In genomic region chr3:13461169-13462124, GRCh38 we compare ENCODE assay signal across 8 cellular contexts. TPM values are rescaled to one million over a fixed set of nuclear protein-coding genes. Genes with fewer than 3 reads are reported as not detected.
DNase-seq lines count a peak whose midpoint lies in the region; ATAC-seq and TF ChIP-seq lines count a peak whose summit lies in the region.

No MANE protein-coding gene starts in this region.

- H3K27ac Mint-ChIP-seq in HFFc6, result no peak overlapping the region
- H3K27ac Mint-ChIP-seq in activated T-cell treated with anti-CD3 and anti-CD28 coated beads, Interleukin-2, amount 50 U/mL, for 72 hours, result no peak overlapping the region

- H3K9me3 ChIP-seq in DOHH2 (ENCODE audit: control insufficient read depth, insufficient read depth, low read length) (no peaks in the 10 kb centered on the region), Panc1 (ENCODE audit: control insufficient read depth, insufficient read depth, low read depth, low read length) (no peaks in the 10 kb centered on the region)

- H3K27ac ChIP-seq in DOHH2 (ENCODE audit: low read depth, low read length), result no peak overlapping the region
- H3K27ac ChIP-seq in Panc1 (ENCODE audit: low read length), result no peak overlapping the region

- BruUV-seq in Panc1 (replicated peaks; lab: Mats Ljungman, UMichigan), result no TSS peak

- H3F3A ChIP-seq in DOHH2 (ENCODE audit: control insufficient read depth, insufficient read depth), result no peaks in the 10 kb centered on the region

- H3K36me3 ChIP-seq in DOHH2 (ENCODE audit: control insufficient read depth, low read length), result no peaks in the 10 kb centered on the region
- H3K36me3 ChIP-seq in Panc1 (ENCODE audit: control insufficient read depth, insufficient read depth, low read length), result no peaks in the 10 kb centered on the region

- no peaks in the 10 kb centered on the region for H3K9me2 ChIP-seq in DOHH2 (replicated peaks; ENCODE audit: control insufficient read depth, low read length)

- H4K20me1 ChIP-seq in DOHH2 (ENCODE audit: control insufficient read depth, insufficient read depth, low read depth, low read length), result no peaks in the 10 kb centered on the region

- H3K36me3 Mint-ChIP-seq in HFFc6 (ENCODE audit: low read depth), result no peaks in the 10 kb centered on the region
- no peaks in the 10 kb centered on the region for H3K36me3 Mint-ChIP-seq in activated T-cell treated with anti-CD3 and anti-CD28 coated beads, Interleukin-2, amount 50 U/mL, for 72 hours (ENCODE audit: insufficient read depth in 2 of 2)

- CTCF ChIA-PET in Panc1 (lab: Charles Lee), result interaction anchor here (0.5 kb wide), 1 partner anchor 577 kb away, joined by 3 read pairs; no protein-coding TSS in a partner anchor

- H3K27me3 Mint-ChIP-seq in HFFc6 (ENCODE audit: insufficient read depth), result peaks cover 30% of the 10 kb centered on the region
- peaks cover 5% of the 10 kb centered on the region for H3K27me3 Mint-ChIP-seq in activated T-cell treated with anti-CD3 and anti-CD28 coated beads, Interleukin-2, amount 50 U/mL, for 72 hours (ENCODE audit: low read depth)

- DNase-seq in HFFc6 (peak; percentile 42), Panc1 (ENCODE audit: low read depth, low spot score) (no peak), head of caudate nucleus (peak in 28 of 42 donors; percentile 25 to 75 (median 50)), inferior parietal cortex (ENCODE audit: extremely low spot score) (no peak), cerebellum (ENCODE audit: low spot score) (no peak)
- DNase-seq in activated T-cell treated with anti-CD3 and anti-CD28 coated beads, Interleukin-2, amount 50 U/mL, for 72 hours, result peak; percentile 84 to 87
- DNase-seq in stimulated activated CD4-positive, alpha-beta T cell treated with anti-CD3 and anti-CD28 coated beads, Interleukin-15, amount 100 ng/mL, for 1 hour (ENCODE audit: low read depth in 1 of 2, low spot score in 1 of 2), result peak; percentile 43 to 44

- H3K9me3 Mint-ChIP-seq in HFFc6, result no peaks in the 10 kb centered on the region
- no peaks in the 10 kb centered on the region for H3K9me3 Mint-ChIP-seq in activated T-cell treated with anti-CD3 and anti-CD28 coated beads, Interleukin-2, amount 50 U/mL, for 72 hours

- peaks cover 9% of the 10 kb centered on the region for H3K4me1 ChIP-seq in DOHH2 (ENCODE audit: control insufficient read depth, low read length)
- no peaks in the 10 kb centered on the region for H3K4me1 ChIP-seq in Panc1 (ENCODE audit: control insufficient read depth, insufficient read depth, low read length)

- ATAC-seq in Panc1, result peak; percentile 89
- peak; percentile 98 for ATAC-seq in activated T-cell treated with anti-CD3 and anti-CD28 coated beads, Interleukin-2, amount 50 U/mL, for 72 hours (replicated peaks in 1 of 2)

- H3K4me3 ChIP-seq in DOHH2 (ENCODE audit: low read length) (no peak overlapping the region), Panc1 (ENCODE audit: low read depth in 2 of 2, low read length in 2 of 2) (no peak overlapping the region)

- intact Hi-C loops in Panc1 (cut with micrococcal nuclease; ENCODE audit: unreplicated experiment), result no loop called here
- intact Hi-C loops in head of caudate nucleus (cut with DNase I), result loop anchor here (10.0 kb wide), 1 partner anchor 367 kb away; no protein-coding TSS in a partner anchor

- no peaks in the 10 kb centered on the region for H3K4me1 Mint-ChIP-seq in HFFc6 (ENCODE audit: low read depth)
- H3K4me1 Mint-ChIP-seq in activated T-cell treated with anti-CD3 and anti-CD28 coated beads, Interleukin-2, amount 50 U/mL, for 72 hours (ENCODE audit: low read depth), result peaks cover 8% of the 10 kb centered on the region

- 0 out of 2 replicates have a peak overlapping the region, but pooled peaks have one; percentile 19 for H3K4me2 ChIP-seq in DOHH2 (ENCODE audit: low read length)

- no peaks in the 10 kb centered on the region for H3K79me2 ChIP-seq in DOHH2 (ENCODE audit: control insufficient read depth, low read length)

- peaks cover 26% of the 10 kb centered on the region for H3K27me3 ChIP-seq in DOHH2 (ENCODE audit: control insufficient read depth, low read length)
- H3K27me3 ChIP-seq in Panc1 (ENCODE audit: control insufficient read depth, insufficient read depth, low read length), result no peaks in the 10 kb centered on the region

- POLR2A ChIA-PET in Panc1 (lab: Charles Lee), result no interaction called here

- in situ Hi-C loops in Panc1 (cut with HindIII; ENCODE audit: low pct_unique_long_range_greater_than_20kb, low sequenced_read_pairs), result no loop called here

- no peak overlapping the region for H3K4me3 Mint-ChIP-seq in HFFc6
- H3K4me3 Mint-ChIP-seq in activated T-cell treated with anti-CD3 and anti-CD28 coated beads, Interleukin-2, amount 50 U/mL, for 72 hours, result no peak overlapping the region

- TF ChIP-seq CTCF in DOHH2 (IDR thresholded peaks at IDR 0.05; ENCODE audit: low read depth, low read length, poor library complexity, severe bottlenecking) (peak; percentile 100), HFFc6 (IDR thresholded peaks at IDR 0.05) (peak; percentile 90), Panc1 (IDR thresholded peaks at IDR 0.05) (peak; percentile 89)

RNA-seq across cellular contexts. Expression of gene HDAC11, which starts 18.7 kb away (rescaled TPM):
- total RNA-seq in HFFc6 (2021; fragmentation: NEBNext Ultra II Directional; extraction: Animal tissue kit (Norgen Biotek cat#: 25700)), result 10 to 100 TPM in 2 of 6 experiments, 1 to 10 TPM in 4; 8.0 to 12.4 (median 9.1) TPM
- 10.6 TPM for total RNA-seq in Panc1 (2021; ENCODE audit: unreplicated experiment)
- 21.6 TPM for polyA plus RNA-seq in Panc1 (2012; ENCODE audit: insufficient read length)
- 1 to 10 TPM; 6.2 to 8.0 TPM for total RNA-seq in activated T-cell treated with anti-CD3 and anti-CD28 coated beads, Interleukin-2, amount 50 U/mL, for 72 hours
- 7.6 TPM for total RNA-seq in cerebellum

RNA-seq across cellular contexts. Expression of gene NUP210, which starts 41.3 kb away (rescaled TPM):
- 1 to 10 TPM in 4 of 6 experiments, under 1 TPM in 2; 0.33 to 3.4 (median 3.1) TPM for total RNA-seq in HFFc6 (2021; fragmentation: NEBNext Ultra II Directional; extraction: Animal tissue kit (Norgen Biotek cat#: 25700))
- 36.8 TPM for total RNA-seq in Panc1 (2021; ENCODE audit: unreplicated experiment)
- polyA plus RNA-seq in Panc1 (2012; ENCODE audit: insufficient read length), result 39.2 TPM
- total RNA-seq in activated T-cell treated with anti-CD3 and anti-CD28 coated beads, Interleukin-2, amount 50 U/mL, for 72 hours, result 100 to 1,000 TPM; 138 to 144 TPM
- total RNA-seq in cerebellum, result 13.8 TPM

Comparison
In these comparisons a context has a peak if more than half of its experiments do, and no peak if none do; other contexts are left out.
1. DNase-seq: peak in HFFc6 (single experiment), activated T-cell treated with anti-CD3 and anti-CD28 coated beads, Interleukin-2, amount 50 U/mL, for 72 hours (2 of 2), head of caudate nucleus (28 of 42) and stimulated activated CD4-positive, alpha-beta T cell treated with anti-CD3 and anti-CD28 coated beads, Interleukin-15, amount 100 ng/mL, for 1 hour (2 of 2); none in Panc1 (single experiment), inferior parietal cortex (single experiment) and cerebellum (single experiment).
2. Peak in every context shown above with its lines, with median percentiles within 50 percentile points of each other: CTCF ChIP-seq.